8 cellular contexts compared by ENCODE assay signal in the genomic region with DNA sequence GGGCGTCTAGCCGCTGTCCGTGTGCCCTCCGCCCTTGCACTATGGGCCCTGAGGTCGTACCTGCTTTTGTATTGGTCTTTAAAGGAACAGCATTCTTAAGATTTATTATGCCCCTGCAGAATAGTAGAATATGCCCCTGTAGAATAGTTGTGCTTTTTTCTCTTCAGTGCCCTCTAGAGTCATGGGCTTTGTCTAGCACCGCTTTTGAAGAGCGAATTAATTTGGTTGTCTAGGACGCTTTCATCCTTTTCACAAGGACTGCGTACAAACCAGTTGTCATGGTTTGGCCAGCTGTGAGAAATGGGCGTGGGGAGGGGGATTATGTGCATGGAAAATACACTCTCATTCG. TPM values are rescaled to one million over a fixed set of nuclear protein-coding genes. Genes with fewer than 3 reads are reported as not detected.
A peak's percentile ranks its signal among the peaks of the same experiment; 100 is the strongest.
DNase-seq lines count a peak whose midpoint lies in the region; ATAC-seq and TF ChIP-seq lines count a peak whose summit lies in the region.

No MANE protein-coding gene starts in this region.

- DNase-seq in DMS79 treated with DMSO at 0.1 percent for 48 hours (lab: John Stamatoyannopoulos, UW), result peak; percentile 32
- peak; percentile 54 for DNase-seq in LNCaP clone FGC (ENCODE audit: low read depth)
- DNase-seq in Peyer's patch, result no peak
- no peak for DNase-seq in ascending aorta (ENCODE audit: low spot score in 2 of 2)
- no peak for DNase-seq in right atrium auricular region (ENCODE audit: low spot score)
- peak; percentile 15 for DNase-seq in prostate gland (ENCODE audit: low spot score)

- H3K27ac ChIP-seq in Peyer's patch, result peak overlapping the region; percentile 98 to 100 (median 99)
- peak overlapping the region; percentile 99 to 100 for H3K27ac ChIP-seq in ascending aorta
- H3K27ac ChIP-seq in right atrium auricular region, result peak overlapping the region; percentile 98 to 100
- peak overlapping the region; percentile 99 for H3K27ac ChIP-seq in prostate gland

- TF ChIP-seq POLR2A in Peyer's patch (IDR thresholded peaks at IDR 0.05), result no peak
- no peak for TF ChIP-seq POLR2A in prostate gland (IDR thresholded peaks at IDR 0.05)

- TF ChIP-seq CTCF in LNCaP clone FGC (IDR thresholded peaks at IDR 0.05; ENCODE audit: control insufficient read depth, extremely low read depth, insufficient read depth) (peak; percentile 61), Peyer's patch (IDR thresholded peaks at IDR 0.05) (peak; percentile 9 to 54 (median 45)), ascending aorta (IDR thresholded peaks at IDR 0.05) (peak in 2 of 3 experiments; percentile 45 to 56), right atrium auricular region (IDR thresholded peaks at IDR 0.05) (peak; percentile 15 to 57), prostate gland (IDR thresholded peaks at IDR 0.05) (peak in 2 of 4 experiments; percentile 32 to 42)

- H3K9me3 ChIP-seq in Peyer's patch (no peaks in the 10 kb centered on the region), ascending aorta (no peaks in the 10 kb centered on the region), right atrium auricular region (no peaks in the 10 kb centered on the region), prostate gland (no peaks in the 10 kb centered on the region)

- ATAC-seq in GM21717 (IDR thresholded peaks at IDR 0.05; ENCODE audit: unreplicated experiment), result peak; percentile 14
- no peak for ATAC-seq in GM21360 (IDR thresholded peaks at IDR 0.05; ENCODE audit: unreplicated experiment)

- intact Hi-C loops in ascending aorta (cut with DNase I) (loop anchor here (2.0 to 10.0 kb wide), 5 partner anchors 155 to 735 kb away; a partner anchor contains a TSS), prostate gland (cut with DNase I) (loop anchor here (10.0 kb wide), 1 partner anchor 183 kb away; no protein-coding TSS in a partner anchor)

- 1% methylated on average over 11 of the region's 11 CpGs for WGBS in prostate gland

- H3K27me3 ChIP-seq in Peyer's patch (no peaks in the 10 kb centered on the region), ascending aorta (no peaks in the 10 kb centered on the region), right atrium auricular region (no peaks in the 10 kb centered on the region), prostate gland (replicated peaks; ENCODE audit: insufficient read depth) (no peaks in the 10 kb centered on the region)

- peaks cover 0 to 56% (median 3%) of the 10 kb centered on the region in 3 donors for H3K36me3 ChIP-seq in Peyer's patch
- peaks cover 36 to 58% of the 10 kb centered on the region in 2 donors for H3K36me3 ChIP-seq in ascending aorta
- H3K36me3 ChIP-seq in right atrium auricular region, result peaks cover 68% of the 10 kb centered on the region
- peaks cover 4 to 10% of the 10 kb centered on the region in 2 donors for H3K36me3 ChIP-seq in prostate gland

- H3K4me1 ChIP-seq in Peyer's patch, result peaks cover 0 to 41% (median 2%) of the 10 kb centered on the region in 4 donors
- peaks cover 10 to 36% of the 10 kb centered on the region in 2 donors for H3K4me1 ChIP-seq in ascending aorta
- peaks cover 0 to 43% of the 10 kb centered on the region in 2 donors for H3K4me1 ChIP-seq in right atrium auricular region
- peaks cover 7% of the 10 kb centered on the region for H3K4me1 ChIP-seq in prostate gland (replicated peaks)

- H3K4me3 ChIP-seq in LNCaP clone FGC (ENCODE audit: low read depth, low read length) (peak overlapping the region; percentile 81), Peyer's patch (peak overlapping the region; percentile 68 to 96 (median 86)), ascending aorta (peak overlapping the region; percentile 91 to 99), right atrium auricular region (peak overlapping the region; percentile 93 to 100), prostate gland (peak overlapping the region; percentile 94 to 98)

RNA-seq across cellular contexts. Expression of a gene that starts 0.6 kb away (rescaled TPM):
- total RNA-seq in Peyer's patch (100 to 1,000 TPM in 1 of 4 donors, 10 to 100 TPM in 3; 51.1 to 187 (median 79.4) TPM), ascending aorta (6.9 TPM), right atrium auricular region (10 to 100 TPM; 15.8 to 19.9 TPM), prostate gland (10 to 100 TPM; 26.8 to 50.6 TPM)

RNA-seq across cellular contexts. Expression of a gene that starts 1.3 kb away (rescaled TPM):
- total RNA-seq in Peyer's patch (1,000 to 10,000 TPM in 1 of 4 donors, 100 to 1,000 TPM in 3; 381 to 1,017 (median 503) TPM), ascending aorta (564 TPM), right atrium auricular region (100 to 1,000 TPM; 215 to 620 TPM), prostate gland (1,000 to 10,000 TPM; 1,009 to 1,102 TPM)

RNA-seq across cellular contexts. Expression of a gene that starts 10.5 kb away (rescaled TPM):
- total RNA-seq in Peyer's patch, result 10 to 100 TPM in 2 of 4 donors, 1 to 10 TPM in 2; 3.5 to 33.0 (median 11.0) TPM
- 1.5 TPM for total RNA-seq in ascending aorta
- total RNA-seq in right atrium auricular region, result 1 to 10 TPM; 2.7 to 3.3 TPM
- total RNA-seq in prostate gland, result 1 to 10 TPM; 5.3 to 9.7 TPM

RNA-seq across cellular contexts. Expression of a gene that starts 58.5 kb away (rescaled TPM):
- total RNA-seq in Peyer's patch (10 to 100 TPM in 1 of 4 donors, 1 to 10 TPM in 2, not detected in 1; 3.3 to 10.7 (median 5.6) TPM), ascending aorta (6.2 TPM), right atrium auricular region (1 to 10 TPM; 2.4 to 5.0 TPM), prostate gland (1 to 10 TPM in 1 of 2 donors, under 1 TPM in 1; 0.77 to 4.3 TPM)

Comparison
In these comparisons a context has a peak if more than half of its experiments do, and no peak if none do; other contexts are left out.
1. DNase-seq: peak in DMS79 treated with DMSO at 0.1 percent for 48 hours (single experiment), LNCaP clone FGC (single experiment) and prostate gland (single experiment); none in Peyer's patch (0 of 3), ascending aorta (0 of 2) and right atrium auricular region (single experiment).
2. Peak in every context shown above with its lines, with median percentiles within 50 percentile points of each other: H3K4me3 ChIP-seq and H3K27ac ChIP-seq.